In genomic region chr14:34873591-34874385, GRCh38 we compare ENCODE assay signal across 8 cellular contexts. TPM values are rescaled to one million over a fixed set of nuclear protein-coding genes. Genes with fewer than 3 reads are reported as not detected.
DNase-seq lines count a peak whose midpoint lies in the region; ATAC-seq, FAIRE-seq and TF ChIP-seq lines count a peak whose summit lies in the region.

No MANE protein-coding gene starts in this region.

- peak; percentile 60 for ATAC-seq in HG02943 (IDR thresholded peaks at IDR 0.05; ENCODE audit: low read depth, unreplicated experiment)
- ATAC-seq in activated B cell treated with CpG ODN at 0.5 μM for 24 hours (ENCODE audit: low read depth): peak; percentile 77

- H3K27me3 ChIP-seq in bronchial epithelial cell (ENCODE audit: control insufficient read depth, insufficient read depth, low read length): no peaks in the 10 kb centered on the region

- H3K36me3 ChIP-seq in bronchial epithelial cell (ENCODE audit: control insufficient read depth, insufficient read depth, low read length): peaks cover 4% of the 10 kb centered on the region

- TF ChIP-seq CTCF in activated B cell treated with CpG ODN at 0.5 μM for 24 hours (IDR thresholded peaks at IDR 0.05) (no peak), bronchial epithelial cell (IDR thresholded peaks at IDR 0.05; ENCODE audit: insufficient read depth, low read length, severe bottlenecking) (no peak)

- H3K4me3 ChIP-seq in bronchial epithelial cell (ENCODE audit: low read depth, low read length): peak overlapping the region; percentile 92

- peak overlapping the region; percentile 95 for H3K4me3 Mint-ChIP-seq in activated B cell treated with CpG ODN at 0.5 μM for 24 hours

- POLR2A ChIA-PET in activated B cell treated with CpG ODN at 0.5 μM for 24 hours (lab: Charles Lee): interaction anchor here (1.1 to 3.7 kb wide), 8 partner anchors 10 to 531 kb away, joined by 3 to 54 read pairs (median 8); partner anchors contain the start of genes FAM177A1, NFKBIA, PPP2R3C and SRP54

- FAIRE-seq in GM18507 (lab: Jason Lieb, UNC): peak; percentile 95
- FAIRE-seq in bronchial epithelial cell (lab: Jason Lieb, UNC): no peak

- intact Hi-C loops in activated B cell treated with CpG ODN at 0.5 μM for 24 hours (cut with micrococcal nuclease): loop anchor here (1.0 to 5.0 kb wide), 11 partner anchors 39 to 954 kb away; partner anchors contain the start of genes BRMS1L, CFL2, EAPP and FAM177A1

- peaks cover 44% of the 10 kb centered on the region for H3K4me1 Mint-ChIP-seq in activated B cell treated with CpG ODN at 0.5 μM for 24 hours

- H3K9me3 Mint-ChIP-seq in activated B cell treated with CpG ODN at 0.5 μM for 24 hours: no peaks in the 10 kb centered on the region

- no peaks in the 10 kb centered on the region for H3K27me3 Mint-ChIP-seq in activated B cell treated with CpG ODN at 0.5 μM for 24 hours

- peak; percentile 51 for DNase-seq in 8988T
- DNase-seq in GM18507 (ENCODE audit: extremely low spot score, insufficient read length, low read depth): peak; percentile 51
- peak; percentile 92 for DNase-seq in NCI-H2171 (lab: John Stamatoyannopoulos, UW)
- peak; percentile 84 for DNase-seq in activated B cell treated with CpG ODN at 0.5 μM for 24 hours
- peak; percentile 70 for DNase-seq in bronchial epithelial cell (ENCODE audit: low read depth)
- peak; percentile 91 for DNase-seq in islet precursor cell
- DNase-seq in stimulated activated CD4-positive, alpha-beta T cell treated with anti-CD3 and anti-CD28 coated beads, Interleukin-15, amount 100 ng/mL, for 24 hours: peak; percentile 92

- CTCF ChIA-PET in activated B cell treated with CpG ODN at 0.5 μM for 24 hours (lab: Charles Lee): interaction anchor here (1.2 kb wide), 1 partner anchor 110 kb away, joined by 4 read pairs; the partner anchor contains the start of gene SRP54

- peak overlapping the region; percentile 97 for H3K27ac Mint-ChIP-seq in activated B cell treated with CpG ODN at 0.5 μM for 24 hours

- H3K36me3 Mint-ChIP-seq in activated B cell treated with CpG ODN at 0.5 μM for 24 hours (ENCODE audit: low read depth): peaks cover 32% of the 10 kb centered on the region

RNA-seq across cellular contexts. Expression of gene BAZ1A, which starts 1.4 kb away (rescaled TPM):
- total RNA-seq in activated B cell treated with CpG ODN at 0.5 μM for 24 hours (45.3 and 55.9 TPM in 2 replicates), bronchial epithelial cell (34.6 and 35.0 TPM in 2 replicates)

Comparison
In these comparisons a context has a peak if more than half of its experiments do, and no peak if none do; other contexts are left out.
1. Peak in every context shown above with its lines: DNase-seq, ATAC-seq and H3K4me3 ChIP-seq.